Comparison of ENCODE assay signal across 15 cellular contexts in the genomic region with DNA sequence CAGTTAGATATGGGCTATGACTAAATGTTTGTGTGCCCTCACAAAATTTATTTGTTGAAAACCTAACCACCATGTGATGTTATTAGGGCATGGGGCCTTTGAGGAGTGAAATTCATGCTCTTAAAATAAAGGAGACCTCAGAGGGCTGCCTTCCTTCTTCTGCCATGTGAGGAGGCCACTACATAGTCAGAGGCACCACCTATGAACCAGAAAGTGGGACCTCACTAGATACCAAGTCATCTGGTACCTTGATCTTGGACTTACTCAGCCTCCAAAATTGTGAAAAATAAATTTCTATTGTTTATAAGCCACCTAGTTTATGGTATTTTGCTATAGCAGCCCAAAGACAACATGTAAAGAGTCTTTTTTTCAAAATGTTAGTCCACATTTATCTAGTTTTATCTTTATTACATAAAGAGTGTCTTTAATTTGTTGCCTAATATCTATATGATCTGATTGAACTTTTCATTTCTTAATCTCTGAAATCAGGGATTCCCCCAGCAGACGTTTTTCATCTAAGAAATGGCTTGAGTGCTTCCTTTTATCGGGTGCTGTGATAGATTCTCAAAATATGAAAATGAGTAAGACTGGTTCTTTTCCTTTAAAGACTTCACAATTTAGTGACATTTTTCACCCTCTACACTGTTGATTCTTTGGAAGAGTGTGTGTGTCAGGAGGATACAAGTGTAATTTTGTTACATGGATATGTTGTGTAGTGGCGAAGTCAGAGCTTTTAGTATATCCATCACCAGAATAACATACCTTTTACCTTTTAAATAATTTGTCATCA.
"Had no signal": no experiment of that assay in that cellular context is flagged by ENCODE, and none has a peak within 500 bp of the region (broad histone marks: within the 10 kb centered on the region; RNA-seq: fewer than 3 reads in every experiment).

No MANE protein-coding gene starts in this region.

- H3K27me3 Mint-ChIP-seq: memory B cell had no signal

- DNase-seq: activated gamma-delta T cell treated with Interleukin-2 at 50 U/mL for 16 hours; body of pancreas; caudate nucleus; colonic mucosa; hypothalamus; kidney; left ventricle myocardium superior; nucleus accumbens; stimulated activated CD4-positive, alpha-beta T cell treated with anti-CD3 and anti-CD28 coated beads, Interleukin-4, amount 100 ng/mL, for 24 hours; stimulated activated naive CD4-positive, alpha-beta T cell treated with Interleukin-2 at 50 U/mL for 16 hours; upper lobe of right lung had no signal

- H3K4me3 ChIP-seq: body of pancreas, colonic mucosa, esophagus muscularis mucosa, upper lobe of right lung had no signal

- H3K27ac Mint-ChIP-seq: memory B cell, nephron, WTC11 had no signal

- H3K9me3 ChIP-seq: body of pancreas, colonic mucosa, esophagus muscularis mucosa, upper lobe of right lung had no signal

- H3K9me3 Mint-ChIP-seq: memory B cell, nephron, WTC11 had no signal

- H3K4me1 ChIP-seq: body of pancreas, colonic mucosa, esophagus muscularis mucosa, upper lobe of right lung had no signal

- H3K27me3 ChIP-seq: body of pancreas, colonic mucosa, esophagus muscularis mucosa, upper lobe of right lung had no signal

- H3K4me3 Mint-ChIP-seq: memory B cell, nephron, WTC11 had no signal

- H3K36me3 ChIP-seq: colonic mucosa had no signal

- H3K4me1 Mint-ChIP-seq: memory B cell, nephron, WTC11 had no signal

- H3K27ac ChIP-seq: body of pancreas, colonic mucosa, esophagus muscularis mucosa, upper lobe of right lung had no signal

- ATAC-seq: body of pancreas, left ventricle myocardium superior, upper lobe of right lung, WTC11 had no signal
